In genomic region chr7:67696878-67697277, GRCh38 we compare ENCODE assay signal across 20 cellular contexts.
"Had no signal": no experiment of that assay in that cellular context is flagged by ENCODE, and none has a peak within 500 bp of the region (broad histone marks: within the 10 kb centered on the region; RNA-seq: fewer than 3 reads in every experiment).

No MANE protein-coding gene starts in this region.

- H3K4me3 Mint-ChIP-seq: activated CD4-positive, alpha-beta T cell treated with anti-CD3 and anti-CD28 coated beads for 36 hours; activated CD8-positive, alpha-beta T cell treated with anti-CD3 and anti-CD28 coated beads for 36 hours; activated naive CD4-positive, alpha-beta T cell treated with anti-CD3 and anti-CD28 coated beads, Interleukin-2, amount 50 U/mL, for 24 hours; activated T-cell treated with anti-CD3 and anti-CD28 coated beads, Interleukin-2, amount 50 U/mL, for 4 hours; endodermal cell; neural progenitor cell; stimulated activated naive CD8-positive, alpha-beta T cell treated with anti-CD3 and anti-CD28 coated beads, Interleukin-15, amount 100 ng/mL, for 72 hours; T-cell had no signal

- H3K4me2 ChIP-seq: neural progenitor cell had no signal

- H3K36me3 ChIP-seq: adrenal gland, cardiac muscle cell, neural progenitor cell, sigmoid colon, spleen, WERI-Rb-1 had no signal

- H3K27me3 Mint-ChIP-seq: activated CD4-positive, alpha-beta T cell treated with anti-CD3 and anti-CD28 coated beads for 36 hours; activated CD8-positive, alpha-beta T cell treated with anti-CD3 and anti-CD28 coated beads for 36 hours; activated naive CD4-positive, alpha-beta T cell treated with anti-CD3 and anti-CD28 coated beads, Interleukin-2, amount 50 U/mL, for 24 hours; stimulated activated naive CD8-positive, alpha-beta T cell treated with anti-CD3 and anti-CD28 coated beads, Interleukin-15, amount 100 ng/mL, for 72 hours; T-cell had no signal

- H3K4me1 ChIP-seq: adrenal gland, neural progenitor cell, spleen, testis had no signal

- H3K4me1 Mint-ChIP-seq: activated CD4-positive, alpha-beta T cell treated with anti-CD3 and anti-CD28 coated beads for 36 hours; activated naive CD4-positive, alpha-beta T cell treated with anti-CD3 and anti-CD28 coated beads, Interleukin-2, amount 50 U/mL, for 24 hours; endodermal cell; stimulated activated naive CD8-positive, alpha-beta T cell treated with anti-CD3 and anti-CD28 coated beads, Interleukin-15, amount 100 ng/mL, for 72 hours; T-cell had no signal

- H3K27ac ChIP-seq: adrenal gland, cardiac muscle cell, dorsolateral prefrontal cortex, neural progenitor cell, sigmoid colon, spleen, testis, WERI-Rb-1 had no signal

- H3K27me3 ChIP-seq: adrenal gland, cardiac muscle cell, neural progenitor cell, spleen, testis had no signal

- H3K9ac ChIP-seq: neural progenitor cell had no signal

- H2AFZ ChIP-seq: neural progenitor cell had no signal

- ATAC-seq: activated CD4-positive, alpha-beta T cell treated with anti-CD3 and anti-CD28 coated beads for 36 hours; activated CD8-positive, alpha-beta T cell treated with anti-CD3 and anti-CD28 coated beads for 36 hours; activated T-cell treated with anti-CD3 and anti-CD28 coated beads, Interleukin-2, amount 50 U/mL, for 4 hours; stimulated activated naive CD8-positive, alpha-beta T cell treated with anti-CD3 and anti-CD28 coated beads, Interleukin-15, amount 100 ng/mL, for 72 hours; T-cell had no signal

- H3K4me3 ChIP-seq: adrenal gland, cardiac muscle cell, dorsolateral prefrontal cortex, neural progenitor cell, sigmoid colon, spleen, testis had no signal

- H3K36me3 Mint-ChIP-seq: activated naive CD4-positive, alpha-beta T cell treated with anti-CD3 and anti-CD28 coated beads, Interleukin-2, amount 50 U/mL, for 24 hours; neural progenitor cell; T-cell had no signal

- H3K27ac Mint-ChIP-seq: activated CD4-positive, alpha-beta T cell treated with anti-CD3 and anti-CD28 coated beads for 36 hours; activated CD8-positive, alpha-beta T cell treated with anti-CD3 and anti-CD28 coated beads for 36 hours; activated naive CD4-positive, alpha-beta T cell treated with anti-CD3 and anti-CD28 coated beads, Interleukin-2, amount 50 U/mL, for 24 hours; endodermal cell; stimulated activated naive CD8-positive, alpha-beta T cell treated with anti-CD3 and anti-CD28 coated beads, Interleukin-15, amount 100 ng/mL, for 72 hours; T-cell had no signal

- H3K9me3 ChIP-seq: adrenal gland, testis had no signal

- DNase-seq: activated CD4-positive, alpha-beta T cell treated with anti-CD3 and anti-CD28 coated beads for 36 hours; activated CD8-positive, alpha-beta T cell treated with anti-CD3 and anti-CD28 coated beads for 36 hours; activated effector memory CD4-positive, alpha-beta T cell treated with anti-CD3 and anti-CD28 coated beads, Interleukin-2, amount 50 U/mL, for 16 hours; activated T-cell treated with anti-CD3 and anti-CD28 coated beads, Interleukin-2, amount 50 U/mL, for 4 hours; adrenal gland; dorsolateral prefrontal cortex; endodermal cell; erythroblast; hypothalamus; kidney glomerular epithelial cell; sigmoid colon; spleen; stimulated activated naive CD8-positive, alpha-beta T cell treated with anti-CD3 and anti-CD28 coated beads, Interleukin-15, amount 100 ng/mL, for 72 hours; T-cell; T1000; testis; WERI-Rb-1 had no signal
